32 cellular contexts compared by ENCODE assay signal in the genomic region with DNA sequence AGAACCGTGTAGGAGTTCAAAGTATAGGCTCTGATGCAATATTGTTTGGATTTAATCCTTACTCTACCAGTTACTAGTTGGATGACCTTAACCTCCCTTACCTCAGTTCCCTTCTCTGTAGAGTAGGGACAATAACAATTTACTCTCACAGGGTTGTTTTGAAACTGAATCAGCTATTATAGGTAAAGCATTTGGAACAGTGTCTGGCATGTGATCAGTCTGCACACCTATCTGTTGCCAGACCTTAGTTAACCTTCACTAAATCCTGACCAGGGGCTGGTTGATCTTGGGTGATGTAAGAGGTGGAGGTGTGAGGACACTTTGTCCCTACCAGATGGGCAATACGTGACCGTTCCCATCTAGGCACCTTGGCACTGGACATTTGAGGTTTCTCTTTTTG.
"Had no signal": no experiment of that assay in that cellular context is flagged by ENCODE, and none has a peak within 500 bp of the region (broad histone marks: within the 10 kb centered on the region; RNA-seq: fewer than 3 reads in every experiment).

No MANE protein-coding gene starts in this region.

- H3K9me3 ChIP-seq: Peyer's patch had no signal

- ATAC-seq: activated CD8-positive, alpha-beta T cell treated with anti-CD3 and anti-CD28 coated beads for 36 hours; activated T-cell treated with anti-CD3 and anti-CD28 coated beads, Interleukin-2, amount 50 U/mL, for 72 hours; activated T-helper 17 cell treated with anti-CD3 and anti-CD28 coated beads, Interleukin-2, amount 50 U/mL, for 72 hours; K562; PC-3 had no signal

- H3K4me3 ChIP-seq: cardiac muscle cell, K562, Peyer's patch had no signal

- H3K36me3 ChIP-seq: cardiac muscle cell, Peyer's patch had no signal

- H3K27ac ChIP-seq: cardiac muscle cell, Peyer's patch had no signal

- H3K27me3 ChIP-seq: Peyer's patch had no signal

- H3K4me1 ChIP-seq: Peyer's patch had no signal

- DNase-seq: activated CD4-positive, alpha-beta T cell treated with anti-CD3 and anti-CD28 coated beads, Interleukin-2, amount 10 ng/mL, durations not matched to agents 24 days and 14 days; activated CD4-positive, alpha-beta T cell treated with anti-CD3 and anti-CD28 coated beads, Interleukin-2, amount 50 U/mL, for 4 hours; activated CD8-positive, alpha-beta T cell treated with anti-CD3 and anti-CD28 coated beads for 36 hours; activated effector memory CD4-positive, alpha-beta T cell treated with anti-CD3 and anti-CD28 coated beads, Interleukin-2, amount 50 U/mL, for 16 hours; activated naive CD4-positive, alpha-beta T cell; activated naive CD4-positive, alpha-beta T cell treated with anti-CD3 and anti-CD28 coated beads, Interleukin-2, amount 50 U/mL, for 16 hours; activated naive CD8-positive, alpha-beta T cell treated with anti-CD3 and anti-CD28 coated beads for 36 hours; activated T-cell treated with anti-CD3 and anti-CD28 coated beads, Interleukin-2, amount 50 U/mL, for 1 hour; activated T-cell treated with anti-CD3 and anti-CD28 coated beads, Interleukin-2, amount 50 U/mL, for 72 hours; amniotic stem cell; aorta; IMR-90; NCI-H1092 treated with DMSO at 0.1 percent for 48 hours; NCI-H146; NCI-H187; NCI-H2081; NCI-H2171 treated with DMSO at 0.1 percent for 48 hours; NCI-H2227 treated with DMSO at 0.1 percent for 48 hours; NCI-H446; NCI-H510A treated with DMSO at 0.1 percent for 48 hours; NCI-H526 treated with DMSO at 0.1 percent for 48 hours; NCI-H774; PC-3; Peyer's patch; RPMI8226; SW 1271; T-helper 1 cell; T-helper 2 cell; T-helper 9 cell had no signal
